In the genomic region with DNA sequence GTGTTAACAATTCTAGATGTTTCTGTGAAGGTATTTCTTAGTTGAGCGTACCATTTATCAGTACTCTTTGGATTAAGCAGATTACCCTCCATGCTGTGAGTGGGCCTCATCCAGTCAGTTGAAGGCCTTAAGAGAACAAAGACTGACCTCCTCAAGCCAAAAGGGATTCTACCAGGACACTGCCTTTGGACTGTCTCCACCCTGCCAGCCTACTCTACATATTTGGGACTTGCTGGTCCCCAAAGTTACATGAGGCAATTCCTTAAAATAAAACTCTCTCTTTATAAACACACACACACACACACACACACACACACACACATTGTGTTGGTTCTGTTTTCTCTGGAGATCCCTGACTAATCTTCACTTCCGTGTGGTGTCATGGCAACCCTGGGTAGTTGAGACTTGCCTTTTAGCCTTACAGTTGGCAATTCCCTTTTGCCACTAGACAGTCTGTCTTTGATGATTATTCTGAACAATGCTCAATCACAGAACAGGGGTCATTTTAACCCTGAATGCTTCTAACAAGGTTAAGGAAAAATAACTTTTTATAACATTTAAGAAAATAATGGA, we compare ENCODE assay signal across 17 cellular contexts. TPM values are rescaled to one million over a fixed set of nuclear protein-coding genes. Genes with fewer than 3 reads are reported as not detected.
A peak's percentile ranks its signal among the peaks of the same experiment; 100 is the strongest.
DNase-seq lines count a peak whose midpoint lies in the region; ATAC-seq, FAIRE-seq and TF ChIP-seq lines count a peak whose summit lies in the region.
"Had no signal": no experiment of that assay in that cellular context is flagged by ENCODE, and none has a peak within 500 bp of the region (broad histone marks: within the 10 kb centered on the region; RNA-seq: fewer than 3 reads in every experiment).

No MANE protein-coding gene starts in this region.

- no peaks in the 10 kb centered on the region for H3K9me3 ChIP-seq in astrocyte (ENCODE audit: insufficient read depth, low read depth, low read length)
- no peaks in the 10 kb centered on the region for H3K9me3 ChIP-seq in naive thymus-derived CD4-positive, alpha-beta T cell (ENCODE audit: control insufficient read depth in 2 of 3, low read length in 3 of 3)
- H3K9me3 ChIP-seq: BLaER1 had no signal

- peaks cover 6% of the 10 kb centered on the region for H3K9me3 Mint-ChIP-seq in astrocyte (ENCODE audit: unreplicated experiment)
- H3K9me3 Mint-ChIP-seq in naive thymus-derived CD4-positive, alpha-beta T cell: peaks cover 0 to 17% (median 1%) of the 10 kb centered on the region in 11 donors
- H3K9me3 Mint-ChIP-seq: activated CD4-positive, alpha-beta T cell treated with anti-CD3 and anti-CD28 coated beads, Interleukin-2, amount 10 ng/mL, durations not matched to agents 7 days and 5 days; activated naive CD4-positive, alpha-beta T cell treated with anti-CD3 and anti-CD28 coated beads for 36 hours had no signal

- H3K4me3 Mint-ChIP-seq in astrocyte (ENCODE audit: unreplicated experiment): no peak overlapping the region
- H3K4me3 Mint-ChIP-seq in naive thymus-derived CD4-positive, alpha-beta T cell: no peak overlapping the region
- H3K4me3 Mint-ChIP-seq: activated CD4-positive, alpha-beta T cell treated with anti-CD3 and anti-CD28 coated beads, Interleukin-2, amount 10 ng/mL, durations not matched to agents 7 days and 5 days; activated naive CD4-positive, alpha-beta T cell treated with anti-CD3 and anti-CD28 coated beads for 36 hours had no signal

- H4K20me1 ChIP-seq in astrocyte (ENCODE audit: insufficient read depth, low read length): no peaks in the 10 kb centered on the region
- H4K20me1 ChIP-seq: BLaER1 had no signal

- peak; percentile 65 for DNase-seq in COLO829 (ENCODE audit: low spot score)
- peak; percentile 82 for DNase-seq in M059J (ENCODE audit: low read depth)
- peak; percentile 75 for DNase-seq in astrocyte (ENCODE audit: low read depth)
- DNase-seq in left kidney (ENCODE audit: low read depth, low spot score): peak; percentile 35
- no peak for DNase-seq in SKM-1 treated with dmso at 0.1 percent for 144 hours (lab: John Stamatoyannopoulos, UW; ENCODE audit: unreplicated experiment)
- no peak for DNase-seq in naive thymus-derived CD4-positive, alpha-beta T cell
- no peak for DNase-seq in Ammon's horn (ENCODE audit: low spot score)
- no peak for DNase-seq in cerebellar nuclear complex (lab: John Stamatoyannopoulos, UW)
- DNase-seq: activated CD4-positive, alpha-beta T cell treated with anti-CD3 and anti-CD28 coated beads, Interleukin-2, amount 10 ng/mL, durations not matched to agents 7 days and 5 days; activated naive CD4-positive, alpha-beta T cell treated with anti-CD3 and anti-CD28 coated beads for 36 hours; NCI-H1930; posterior cingulate gyrus; SIG-M5 had no signal

- TF ChIP-seq CTCF in astrocyte (IDR thresholded peaks at IDR 0.05; ENCODE audit: insufficient read depth, low read depth, low read length): no peak

- no peaks in the 10 kb centered on the region for H3K4me1 ChIP-seq in astrocyte (ENCODE audit: insufficient read depth, low read length)
- H3K4me1 ChIP-seq in naive thymus-derived CD4-positive, alpha-beta T cell (ENCODE audit: control insufficient read depth in 2 of 2, insufficient read depth in 2 of 2, low read length in 2 of 2): no peaks in the 10 kb centered on the region
- H3K4me1 ChIP-seq: BLaER1 had no signal

- ATAC-seq in naive thymus-derived CD4-positive, alpha-beta T cell: no peak

- H3K4me1 Mint-ChIP-seq in astrocyte (ENCODE audit: low read depth, unreplicated experiment): no peaks in the 10 kb centered on the region
- no peaks in the 10 kb centered on the region for H3K4me1 Mint-ChIP-seq in naive thymus-derived CD4-positive, alpha-beta T cell
- H3K4me1 Mint-ChIP-seq: activated CD4-positive, alpha-beta T cell treated with anti-CD3 and anti-CD28 coated beads, Interleukin-2, amount 10 ng/mL, durations not matched to agents 7 days and 5 days had no signal

- no peak overlapping the region for H3K9ac ChIP-seq in astrocyte (ENCODE audit: low read length)
- H3K9ac ChIP-seq: BLaER1 had no signal

- no peak overlapping the region for H3K27ac Mint-ChIP-seq in astrocyte (ENCODE audit: unreplicated experiment)
- H3K27ac Mint-ChIP-seq in naive thymus-derived CD4-positive, alpha-beta T cell: no peak overlapping the region
- H3K27ac Mint-ChIP-seq: activated CD4-positive, alpha-beta T cell treated with anti-CD3 and anti-CD28 coated beads, Interleukin-2, amount 10 ng/mL, durations not matched to agents 7 days and 5 days; activated naive CD4-positive, alpha-beta T cell treated with anti-CD3 and anti-CD28 coated beads for 36 hours had no signal

- H3K4me2 ChIP-seq in astrocyte (ENCODE audit: low read length): no peak overlapping the region
- H3K4me2 ChIP-seq: BLaER1 had no signal

- POLR2A ChIA-PET in naive thymus-derived CD4-positive, alpha-beta T cell (lab: Charles Lee): no interaction called here

- H3K4me3 ChIP-seq in astrocyte (ENCODE audit: insufficient read depth, low read depth, low read length): no peak overlapping the region
- H3K4me3 ChIP-seq in naive thymus-derived CD4-positive, alpha-beta T cell (ENCODE audit: low read length): no peak overlapping the region
- H3K4me3 ChIP-seq: BLaER1, tibial nerve had no signal

- intact Hi-C loops in naive thymus-derived CD4-positive, alpha-beta T cell (cut with micrococcal nuclease): no loop called here

- H3K79me2 ChIP-seq in astrocyte (ENCODE audit: insufficient read depth, low read length): no peaks in the 10 kb centered on the region

- CTCF ChIA-PET in naive thymus-derived CD4-positive, alpha-beta T cell (lab: Charles Lee): no interaction called here

- no peak overlapping the region for H3K27ac ChIP-seq in astrocyte (ENCODE audit: low read depth, low read length)
- no peak overlapping the region for H3K27ac ChIP-seq in naive thymus-derived CD4-positive, alpha-beta T cell (ENCODE audit: low read depth, low read length)
- H3K27ac ChIP-seq: BLaER1, HL-60, tibial nerve had no signal

- peak; percentile 5 for FAIRE-seq in astrocyte (lab: Jason Lieb, UNC)

- H3K27me3 ChIP-seq in astrocyte (ENCODE audit: insufficient read depth, low read length): no peaks in the 10 kb centered on the region
- no peaks in the 10 kb centered on the region for H3K27me3 ChIP-seq in naive thymus-derived CD4-positive, alpha-beta T cell (ENCODE audit: control insufficient read depth in 2 of 2, insufficient read depth in 2 of 2, low read length in 2 of 2)
- H3K27me3 ChIP-seq: BLaER1, tibial nerve had no signal

- no peaks in the 10 kb centered on the region for H3K36me3 ChIP-seq in astrocyte (ENCODE audit: insufficient read depth, low read length)
- H3K36me3 ChIP-seq in naive thymus-derived CD4-positive, alpha-beta T cell (ENCODE audit: control insufficient read depth in 2 of 3, insufficient read depth in 3 of 3, low read length in 3 of 3): no peaks in the 10 kb centered on the region
- H3K36me3 ChIP-seq: BLaER1, tibial nerve had no signal

- H3K27me3 Mint-ChIP-seq in astrocyte (ENCODE audit: low read depth, unreplicated experiment): no peaks in the 10 kb centered on the region
- peaks cover 0 to 4% (median 0%) of the 10 kb centered on the region in 5 donors for H3K27me3 Mint-ChIP-seq in naive thymus-derived CD4-positive, alpha-beta T cell
- H3K27me3 Mint-ChIP-seq: activated CD4-positive, alpha-beta T cell treated with anti-CD3 and anti-CD28 coated beads, Interleukin-2, amount 10 ng/mL, durations not matched to agents 7 days and 5 days had no signal

- H3K36me3 Mint-ChIP-seq in astrocyte (ENCODE audit: low read depth, unreplicated experiment): no peaks in the 10 kb centered on the region
- H3K36me3 Mint-ChIP-seq in naive thymus-derived CD4-positive, alpha-beta T cell: no peaks in the 10 kb centered on the region

- no peak overlapping the region for H2AFZ ChIP-seq in astrocyte (ENCODE audit: low read depth, low read length)

RNA-seq across cellular contexts. Expression of a gene that starts 32.2 kb away (rescaled TPM):
- total RNA-seq in M059J (2014; rRNA removed; shearing (Covaris generic)): 0.05 and 0.12 TPM in 2 replicates
- total RNA-seq in astrocyte: 0.12 and 0.20 TPM in 2 replicates
- not detected for total RNA-seq in naive thymus-derived CD4-positive, alpha-beta T cell
- not detected for polyA plus RNA-seq in naive thymus-derived CD4-positive, alpha-beta T cell
- total RNA-seq: activated CD4-positive, alpha-beta T cell treated with anti-CD3 and anti-CD28 coated beads, Interleukin-2, amount 10 ng/mL, durations not matched to agents 7 days and 5 days; activated naive CD4-positive, alpha-beta T cell treated with anti-CD3 and anti-CD28 coated beads for 36 hours; kidney epithelial cell had no signal

Comparison
In these comparisons a context has a peak if more than half of its experiments do, and no peak if none do; other contexts are left out.
1. DNase-seq: peak in COLO829 (single experiment), M059J (single experiment), astrocyte (single experiment) and left kidney (single experiment); none in SKM-1 treated with dmso at 0.1 percent for 144 hours (single experiment), naive thymus-derived CD4-positive, alpha-beta T cell (0 of 9), Ammon's horn (single experiment) and cerebellar nuclear complex (0 of 2).